In genomic region chr19:17026041-17026658, GRCh38 we compare ENCODE assay signal across 9 cellular contexts. TPM values are rescaled to one million over a fixed set of nuclear protein-coding genes. Genes with fewer than 3 reads are reported as not detected.
DNase-seq lines count a peak whose midpoint lies in the region; ATAC-seq and TF ChIP-seq lines count a peak whose summit lies in the region.
"Had no signal": no experiment of that assay in that cellular context is flagged by ENCODE, and none has a peak within 500 bp of the region (broad histone marks: within the 10 kb centered on the region; RNA-seq: fewer than 3 reads in every experiment).

No MANE protein-coding gene starts in this region.

- intact Hi-C loops in Caco-2 (cut with micrococcal nuclease; ENCODE audit: unreplicated experiment): no loop called here
- intact Hi-C loops in esophagus muscularis mucosa (cut with DNase I): no loop called here

- no peak for TF ChIP-seq POLR2A in esophagus muscularis mucosa (IDR thresholded peaks at IDR 0.05; ENCODE audit: low read depth)

- H3K9ac ChIP-seq in NT2/D1 (ENCODE audit: insufficient read length, low read depth): peak overlapping the region; percentile 82

- POLR2A ChIA-PET in Caco-2 (lab: Charles Lee): no interaction called here

- H3K4me1 ChIP-seq in Caco-2 (peaks cover 10% of the 10 kb centered on the region; the same call in 1 of the 2 replicates), NT2/D1 (ENCODE audit: insufficient read depth, insufficient read length) (peaks cover 10% of the 10 kb centered on the region), esophagus muscularis mucosa (peaks cover 3 to 18% (median 9%) of the 10 kb centered on the region in 4 donors)

- H3K4me1 Mint-ChIP-seq in Caco-2 (ENCODE audit: low read depth, unreplicated experiment): peaks cover 7% of the 10 kb centered on the region
- H3K4me1 Mint-ChIP-seq in osteocyte (ENCODE audit: unreplicated experiment): peaks cover 45% of the 10 kb centered on the region

- H3K4me3 Mint-ChIP-seq in Caco-2 (ENCODE audit: unreplicated experiment) (peak overlapping the region; percentile 69), osteocyte (ENCODE audit: unreplicated experiment) (peak overlapping the region; percentile 80)

- H3K9me3 Mint-ChIP-seq in Caco-2 (ENCODE audit: unreplicated experiment) (no peaks in the 10 kb centered on the region), osteocyte (ENCODE audit: unreplicated experiment) (peaks cover 8% of the 10 kb centered on the region)

- no peaks in the 10 kb centered on the region for H3K27me3 ChIP-seq in Caco-2 (replicated peaks; ENCODE audit: control insufficient read depth, insufficient read depth, low read length)
- H3K27me3 ChIP-seq in NT2/D1 (ENCODE audit: insufficient read depth, insufficient read length): peaks cover 25% of the 10 kb centered on the region
- H3K27me3 ChIP-seq in esophagus muscularis mucosa: peaks cover 0 to 83% (median 28%) of the 10 kb centered on the region in 4 donors

- ATAC-seq in HG02870 (IDR thresholded peaks at IDR 0.05; ENCODE audit: unreplicated experiment): no peak

- CTCF ChIA-PET in Caco-2 (lab: Charles Lee): no interaction called here

- no peak overlapping the region for H3K27ac ChIP-seq in esophagus muscularis mucosa (replicated peaks in 1 of 4)
- H3K27ac ChIP-seq: skin epidermis had no signal

- H3K27me3 Mint-ChIP-seq in Caco-2 (ENCODE audit: insufficient read depth, unreplicated experiment): peaks cover 7% of the 10 kb centered on the region
- peaks cover 28% of the 10 kb centered on the region for H3K27me3 Mint-ChIP-seq in osteocyte (ENCODE audit: unreplicated experiment)

- H3K9me3 ChIP-seq in Caco-2: no peaks in the 10 kb centered on the region
- H3K9me3 ChIP-seq in NT2/D1 (ENCODE audit: insufficient read depth, low read length): peaks cover 32% of the 10 kb centered on the region
- peaks cover 0 to 29% (median 21%) of the 10 kb centered on the region in 4 donors for H3K9me3 ChIP-seq in esophagus muscularis mucosa

- under 1% methylated on average over 24 of the region's 38 CpGs for WGBS in esophagus muscularis mucosa

- DNase-seq in Caco-2 (no peak), NT2/D1 (ENCODE audit: low read depth, low spot score) (no peak), esophagus muscularis mucosa (ENCODE audit: extremely low spot score) (no peak), osteocyte (ENCODE audit: extremely low spot score, unreplicated experiment) (no peak), G401 (ENCODE audit: low spot score) (no peak), NCI-H526 (lab: John Stamatoyannopoulos, UW) (no peak)
- DNase-seq in activated CD4-positive, alpha-beta T cell treated with anti-CD3 and anti-CD28 coated beads for 48 hours: no peak

- H3K27ac Mint-ChIP-seq in Caco-2 (ENCODE audit: unreplicated experiment) (peak overlapping the region; percentile 4), osteocyte (ENCODE audit: unreplicated experiment) (peak overlapping the region; percentile 59)

- BruUV-seq in Caco-2 (replicated peaks; lab: Mats Ljungman, UMichigan): no TSS peak

- H3K4me3 ChIP-seq in Caco-2 (ENCODE audit: low read depth, low read length) (peak overlapping the region; percentile 45), NT2/D1 (ENCODE audit: insufficient read length, low read depth) (peak overlapping the region; percentile 72), esophagus muscularis mucosa (peak overlapping the region; percentile 28 to 34 (median 32))

- no peaks in the 10 kb centered on the region for H3K36me3 ChIP-seq in Caco-2 (ENCODE audit: control insufficient read depth, insufficient read depth, low read length)
- no peaks in the 10 kb centered on the region for H3K36me3 ChIP-seq in NT2/D1 (ENCODE audit: insufficient read depth, insufficient read length, low read length)
- H3K36me3 ChIP-seq in esophagus muscularis mucosa: no peaks in the 10 kb centered on the region

- TF ChIP-seq EP300 in esophagus muscularis mucosa (IDR thresholded peaks at IDR 0.05): no peak

- peaks cover 4% of the 10 kb centered on the region for H3K36me3 Mint-ChIP-seq in Caco-2 (ENCODE audit: insufficient read depth, unreplicated experiment)
- peaks cover 22% of the 10 kb centered on the region for H3K36me3 Mint-ChIP-seq in osteocyte (ENCODE audit: unreplicated experiment)

- in situ Hi-C loops in G401 (cut with HindIII; ENCODE audit: low sequenced_read_pairs): no loop called here

- TF ChIP-seq CTCF in Caco-2 (IDR thresholded peaks at IDR 0.05; ENCODE audit: insufficient read depth in 1 of 2, low read depth in 1 of 2, low read length in 1 of 2, severe bottlenecking in 1 of 2, unreplicated experiment in 1 of 2) (no peak), esophagus muscularis mucosa (IDR thresholded peaks at IDR 0.05) (no peak), osteocyte (IDR thresholded peaks at IDR 0.05) (no peak)

RNA-seq across cellular contexts. Expression of gene CPAMD8, which starts 0.5 kb away (rescaled TPM):
- total RNA-seq in Caco-2 (2022): 1.1 and 1.3 TPM in 2 replicates
- 10 to 100 TPM in 3 of 4 donors, 1 to 10 TPM in 1; 9.6 to 21.0 (median 13.0) TPM for total RNA-seq in esophagus muscularis mucosa
- total RNA-seq in osteocyte: 294 and 296 TPM in 2 replicates
- 7.8 and 19.8 TPM in 2 replicates for total RNA-seq in G401 (2014; rRNA removed; shearing (Covaris generic))

RNA-seq across cellular contexts. Expression of gene HAUS8, which starts 49.1 kb away (rescaled TPM):
- 24.4 and 30.6 TPM in 2 replicates for total RNA-seq in Caco-2 (2022)
- 1 to 10 TPM; 3.3 to 6.6 (median 4.6) TPM for total RNA-seq in esophagus muscularis mucosa
- 9.2 and 11.6 TPM in 2 replicates for total RNA-seq in osteocyte
- total RNA-seq in G401 (2014; rRNA removed; shearing (Covaris generic)): 8.9 and 16.1 TPM in 2 replicates

RNA-seq across cellular contexts. Expression of gene MYO9B, which starts 49.4 kb away (rescaled TPM):
- total RNA-seq in Caco-2 (2022) (47.6 and 52.8 TPM in 2 replicates), esophagus muscularis mucosa (10 to 100 TPM; 52.6 to 73.3 (median 57.7) TPM), osteocyte (93.3 and 94.3 TPM in 2 replicates)
- total RNA-seq in G401 (2014; rRNA removed; shearing (Covaris generic)): 22.0 and 24.4 TPM in 2 replicates

Comparison
In these comparisons a context has a peak if more than half of its experiments do, and no peak if none do; other contexts are left out.
1. RNA of gene CPAMD8, which starts 0.5 kb away (total RNA-seq): 294 to 296 TPM in osteocyte; 7.8 to 19.8 TPM in G401, 9.6 to 21.0 TPM in esophagus muscularis mucosa and 1.1 to 1.3 TPM in Caco-2; every median in the first group is over 10 times any median in the second.
2. Peak in every context shown above with its lines, with median percentiles within 50 percentile points of each other: H3K4me3 ChIP-seq.